Comparison of ENCODE assay signal across 11 cellular contexts in genomic region chr7:102511838-102512522, GRCh38. TPM values are rescaled to one million over a fixed set of nuclear protein-coding genes. Genes with fewer than 3 reads are reported as not detected.
DNase-seq lines count a peak whose midpoint lies in the region; ATAC-seq and TF ChIP-seq lines count a peak whose summit lies in the region.
"Not testable (repeated sequence)": the region's sequence is repeated elsewhere in the genome, so short reads cannot be mapped to it uniquely, and the experiment has no call there.
"Had no signal": no experiment of that assay in that cellular context is flagged by ENCODE, and none has a peak within 500 bp of the region (broad histone marks: within the 10 kb centered on the region; RNA-seq: fewer than 3 reads in every experiment).

No MANE protein-coding gene starts in this region.

- not testable (repeated sequence) for H3F3A ChIP-seq in DOHH2 (ENCODE audit: control insufficient read depth, insufficient read depth)

- not testable (repeated sequence) for DNase-seq in Karpas-422; activated naive CD8-positive, alpha-beta T cell treated with anti-CD3 and anti-CD28 coated beads, Interleukin-2, amount 50 U/mL, for 24 hours; left lobe of liver (ENCODE audit: low spot score)

- not testable (repeated sequence) for H3K27me3 ChIP-seq in DOHH2 (ENCODE audit: control insufficient read depth, low read length); Karpas-422 (ENCODE audit: low read length); skeletal muscle tissue (ENCODE audit: control insufficient read depth in 3 of 3, insufficient read depth in 3 of 3, low read length in 3 of 3)

- not testable (repeated sequence) for H3K27ac ChIP-seq in DOHH2 (ENCODE audit: low read depth, low read length); Karpas-422 (ENCODE audit: low read length)
- peak overlapping the region; percentile 80 for H3K27ac ChIP-seq in skeletal muscle tissue (ENCODE audit: low read depth, low read length)

- not testable (repeated sequence) for H2AFZ ChIP-seq in Karpas-422 (ENCODE audit: low read length)

- H3K4me3 ChIP-seq in DOHH2 (ENCODE audit: low read length) = peak overlapping the region; percentile 47; the same call in 1 of the 2 replicates
- not testable (repeated sequence) for H3K4me3 ChIP-seq in Karpas-422 (ENCODE audit: low read length); skeletal muscle tissue (ENCODE audit: low read length in 3 of 3)

- H3K36me3 ChIP-seq in DOHH2 (ENCODE audit: control insufficient read depth, low read length); Karpas-422 (ENCODE audit: insufficient read depth, low read length); skeletal muscle tissue (ENCODE audit: control insufficient read depth in 3 of 3, insufficient read depth in 3 of 3, low read length in 3 of 3): not testable (repeated sequence)

- not testable (repeated sequence) for H3K9me2 ChIP-seq in DOHH2 (replicated peaks; ENCODE audit: control insufficient read depth, low read length); Karpas-422 (replicated peaks; ENCODE audit: insufficient read depth, low read length)

- not testable (repeated sequence) for H3K4me1 Mint-ChIP-seq in activated naive CD8-positive, alpha-beta T cell treated with anti-CD3 and anti-CD28 coated beads, Interleukin-2, amount 50 U/mL, for 24 hours

- H3K27ac Mint-ChIP-seq in activated naive CD8-positive, alpha-beta T cell treated with anti-CD3 and anti-CD28 coated beads, Interleukin-2, amount 50 U/mL, for 24 hours = not testable (repeated sequence)

- TF ChIP-seq CTCF in DOHH2 (IDR thresholded peaks at IDR 0.05; ENCODE audit: low read depth, low read length, poor library complexity, severe bottlenecking) = not testable (repeated sequence)

- H3K4me2 ChIP-seq in DOHH2 (ENCODE audit: low read length) (peak overlapping the region; percentile 39; the same call in 1 of the 2 replicates), Karpas-422 (ENCODE audit: low read depth, low read length, poor library complexity, severe bottlenecking) (peak overlapping the region; percentile 23)

- not testable (repeated sequence) for H3K9me3 Mint-ChIP-seq in activated naive CD8-positive, alpha-beta T cell treated with anti-CD3 and anti-CD28 coated beads, Interleukin-2, amount 50 U/mL, for 24 hours

- H4K20me1 ChIP-seq in DOHH2 (ENCODE audit: control insufficient read depth, insufficient read depth, low read depth, low read length); Karpas-422 (ENCODE audit: insufficient read depth, low read depth, low read length): not testable (repeated sequence)

- H3K27me3 Mint-ChIP-seq in activated naive CD8-positive, alpha-beta T cell treated with anti-CD3 and anti-CD28 coated beads, Interleukin-2, amount 50 U/mL, for 24 hours = not testable (repeated sequence)

- H3K36me3 Mint-ChIP-seq in activated naive CD8-positive, alpha-beta T cell treated with anti-CD3 and anti-CD28 coated beads, Interleukin-2, amount 50 U/mL, for 24 hours (ENCODE audit: low read depth) = not testable (repeated sequence)

- not testable (repeated sequence) for H3K9me3 ChIP-seq in DOHH2 (ENCODE audit: control insufficient read depth, insufficient read depth, low read length); Karpas-422 (ENCODE audit: low read length); skeletal muscle tissue (ENCODE audit: control insufficient read depth in 3 of 3, low read length in 3 of 3)

- H3K4me1 ChIP-seq in DOHH2 (ENCODE audit: control insufficient read depth, low read length); Karpas-422 (ENCODE audit: low read length); skeletal muscle tissue (ENCODE audit: control insufficient read depth in 3 of 3, insufficient read depth in 3 of 3, low read length in 3 of 3): not testable (repeated sequence)

- ATAC-seq in GM19372 (IDR thresholded peaks at IDR 0.05; ENCODE audit: low read depth, unreplicated experiment) (peak; percentile 42), GM21737 (IDR thresholded peaks at IDR 0.05; ENCODE audit: unreplicated experiment) (peak; percentile 38), HG03066 (IDR thresholded peaks at IDR 0.05; ENCODE audit: low read depth, unreplicated experiment) (peak; percentile 33), left lobe of liver (peak; percentile 38)
- ATAC-seq in activated naive CD8-positive, alpha-beta T cell treated with anti-CD3 and anti-CD28 coated beads, Interleukin-2, amount 50 U/mL, for 24 hours = peak; percentile 48

- not testable (repeated sequence) for H3K4me3 Mint-ChIP-seq in activated naive CD8-positive, alpha-beta T cell treated with anti-CD3 and anti-CD28 coated beads, Interleukin-2, amount 50 U/mL, for 24 hours

- H3K79me2 ChIP-seq in DOHH2 (ENCODE audit: control insufficient read depth, low read length); Karpas-422 (ENCODE audit: low read length): not testable (repeated sequence)

- H3K9ac ChIP-seq in Karpas-422 (ENCODE audit: low read length); skeletal muscle tissue (ENCODE audit: low read depth in 1 of 3, low read length in 3 of 3): not testable (repeated sequence)

RNA-seq across cellular contexts. Expression of gene RASA4B, which starts 5.6 kb away (rescaled TPM):
- 2.4 and 5.6 TPM in 2 replicates for total RNA-seq in Karpas-422 (2014; rRNA removed; shearing (Covaris generic); ENCODE audit: low replicate concordance)
- total RNA-seq in left lobe of liver (2.9 TPM), skeletal muscle tissue (2.6 TPM)

RNA-seq across cellular contexts. Expression of gene UPK3BL2, which starts 31.5 kb away (rescaled TPM):
- total RNA-seq in Karpas-422 (2014; rRNA removed; shearing (Covaris generic); ENCODE audit: low replicate concordance) = 19.8 and 49.4 TPM in 2 replicates
- total RNA-seq in left lobe of liver (8.5 TPM), skeletal muscle tissue (2.6 TPM)

RNA-seq across cellular contexts. Expression of gene POLR2J, which starts 33.3 kb away (rescaled TPM):
- 53.1 and 60.7 TPM in 2 replicates for total RNA-seq in Karpas-422 (2014; rRNA removed; shearing (Covaris generic); ENCODE audit: low replicate concordance)
- total RNA-seq in left lobe of liver (29.9 TPM), skeletal muscle tissue (19.8 TPM)

RNA-seq across cellular contexts. Expression of gene SPDYE2, which starts 39.0 kb away (rescaled TPM):
- not detected in 2 replicates for total RNA-seq in Karpas-422 (2014; rRNA removed; shearing (Covaris generic); ENCODE audit: low replicate concordance)
- total RNA-seq in left lobe of liver = not detected
- total RNA-seq in skeletal muscle tissue = not detected
- total RNA-seq: cerebellum, mesenteric fat pad, osteocyte had no signal

RNA-seq across cellular contexts. Expression of gene LRWD1, which starts 47.2 kb away (rescaled TPM):
- 15.2 and 24.9 TPM in 2 replicates for total RNA-seq in Karpas-422 (2014; rRNA removed; shearing (Covaris generic); ENCODE audit: low replicate concordance)
- total RNA-seq in left lobe of liver = 16.4 TPM
- 12.5 TPM for total RNA-seq in skeletal muscle tissue
